In genomic region chr11:9314291-9315077, GRCh38 we compare ENCODE assay signal across 1 cellular context.
A peak's percentile ranks its signal among the peaks of the same experiment; 100 is the strongest.
TF ChIP-seq lines count a peak whose summit lies in the region.

TMEM41B (minus strand) TSS chr11:9314593; CDS start chr11:9314441, 152 bp downstream.

TF ChIP-seq in HepG2, 621 proteins besides CTCF, POLR2A, EP300 and RAD21 (continued from another document and continues in another):
- TF ChIP-seq ZNF350 (CRISPR knock-in tag; IDR thresholded peaks at IDR 0.05; ENCODE audit: borderline replicate concordance, low read depth): peak; percentile 63; the same call in 1 of the 2 replicates
- TF ChIP-seq HNRNPLL (IDR thresholded peaks at IDR 0.05; ENCODE audit: low read depth, low read length, poor library complexity, severe bottlenecking): peak; percentile 80
- peak; percentile 47; the same call in 1 of the 2 replicates for TF ChIP-seq ATF7-NPFF (CRISPR knock-in tag; IDR thresholded peaks at IDR 0.05; ENCODE audit: low read depth)
- no peak for TF ChIP-seq ZNF550 (CRISPR knock-in tag; IDR thresholded peaks at IDR 0.05; ENCODE audit: borderline replicate concordance)
- 0 out of 2 replicates have a peak, but pooled peaks have one; percentile 75 for TF ChIP-seq ZNF674 (CRISPR knock-in tag; IDR thresholded peaks at IDR 0.05; ENCODE audit: low read depth)
- TF ChIP-seq ETV5 (CRISPR knock-in tag; IDR thresholded peaks at IDR 0.05; ENCODE audit: borderline replicate concordance): peak; percentile 76; the same call in 1 of the 2 replicates
- peak; percentile 77; the same call in 1 of the 2 replicates for TF ChIP-seq GTF2F1 (IDR thresholded peaks at IDR 0.05; ENCODE audit: low read length)
- peak; percentile 69 for TF ChIP-seq KAT7 (CRISPR knock-in tag; IDR thresholded peaks at IDR 0.05; ENCODE audit: borderline replicate concordance)
- TF ChIP-seq ZNF501 (CRISPR knock-in tag; IDR thresholded peaks at IDR 0.05): peak; percentile 88
- TF ChIP-seq ZNF335 (CRISPR knock-in tag; IDR thresholded peaks at IDR 0.05): no peak
- 0 out of 2 replicates have a peak, but pooled peaks have one; percentile 29 for TF ChIP-seq IKZF5 (CRISPR knock-in tag; IDR thresholded peaks at IDR 0.05)
- peak; percentile 75 for TF ChIP-seq NFYB (CRISPR knock-in tag; IDR thresholded peaks at IDR 0.05)
- peak; percentile 91 for TF ChIP-seq CHD2 (IDR thresholded peaks at IDR 0.05; ENCODE audit: low read depth, low read length)
- peak; percentile 87; the same call in 1 of the 2 replicates for TF ChIP-seq NFKB2 (CRISPR knock-in tag; IDR thresholded peaks at IDR 0.05; ENCODE audit: borderline replicate concordance)
- TF ChIP-seq MYNN (CRISPR knock-in tag; IDR thresholded peaks at IDR 0.05; ENCODE audit: low read depth): no peak
- TF ChIP-seq FOXC1 (CRISPR knock-in tag; IDR thresholded peaks at IDR 0.05; ENCODE audit: borderline replicate concordance): no peak
- no peak for TF ChIP-seq IKZF4 (CRISPR knock-in tag; IDR thresholded peaks at IDR 0.05; ENCODE audit: borderline replicate concordance, low read depth, not compliant biosample characterization)
- peak; percentile 92 for TF ChIP-seq GMEB1 (CRISPR knock-in tag; IDR thresholded peaks at IDR 0.05; ENCODE audit: borderline replicate concordance)
- no peak; the same call in 1 of the 2 replicates for TF ChIP-seq IRF9 (CRISPR knock-in tag; IDR thresholded peaks at IDR 0.05; ENCODE audit: borderline replicate concordance)
- no peak; the same call in 1 of the 2 replicates for TF ChIP-seq ZNF710 (CRISPR knock-in tag; IDR thresholded peaks at IDR 0.05; ENCODE audit: borderline replicate concordance)
- TF ChIP-seq ATF4 (CRISPR knock-in tag; IDR thresholded peaks at IDR 0.05): peak in 1 of 2 experiments; percentile 87; a peak in 2 of 4 replicates
- TF ChIP-seq REXO4 (CRISPR knock-in tag; IDR thresholded peaks at IDR 0.05; ENCODE audit: borderline replicate concordance): no peak
- TF ChIP-seq RBM39 (IDR thresholded peaks at IDR 0.05; ENCODE audit: low read depth, low read length, poor library complexity, severe bottlenecking): peak; percentile 59
- TF ChIP-seq STAT5B (CRISPR knock-in tag; IDR thresholded peaks at IDR 0.05): no peak
- no peak for TF ChIP-seq HNF1A (IDR thresholded peaks at IDR 0.05; ENCODE audit: low read depth)
- no peak; the same call in 1 of the 2 replicates for TF ChIP-seq HNF1A (CRISPR knock-in tag; IDR thresholded peaks at IDR 0.05; ENCODE audit: borderline replicate concordance)
- no peak for TF ChIP-seq ZNF30 (CRISPR knock-in tag; IDR thresholded peaks at IDR 0.05)
- TF ChIP-seq NCOR1 (IDR thresholded peaks at IDR 0.05; ENCODE audit: borderline replicate concordance, low read length): peak; percentile 38; the same call in 1 of the 2 replicates
- TF ChIP-seq ONECUT2 (CRISPR knock-in tag; IDR thresholded peaks at IDR 0.05): 0 out of 2 replicates have a peak, but pooled peaks have one; percentile 12
- no peak for TF ChIP-seq ZNF510 (CRISPR knock-in tag; IDR thresholded peaks at IDR 0.05; ENCODE audit: low read depth)
- TF ChIP-seq TRIM24 (CRISPR knock-in tag; IDR thresholded peaks at IDR 0.05): no peak
- TF ChIP-seq CHCHD3 (CRISPR knock-in tag; IDR thresholded peaks at IDR 0.05): no peak
- TF ChIP-seq ZNF160 (CRISPR knock-in tag; IDR thresholded peaks at IDR 0.05): peak; percentile 74
- TF ChIP-seq HNRNPH1 (optimal IDR thresholded peaks at IDR 0.05; ENCODE audit: low read depth, low read length): no peak
- no peak; the same call in 1 of the 2 replicates for TF ChIP-seq ZNF441 (CRISPR knock-in tag; IDR thresholded peaks at IDR 0.05; ENCODE audit: borderline replicate concordance)
- TF ChIP-seq KDM2A (CRISPR knock-in tag; IDR thresholded peaks at IDR 0.05; ENCODE audit: borderline replicate concordance, low read depth): peak; percentile 82; the same call in 1 of the 2 replicates
- TF ChIP-seq POGK (CRISPR knock-in tag; conservative IDR thresholded peaks at IDR 0.05): peak; percentile 77; the same call in 1 of the 2 replicates
- no peak for TF ChIP-seq DBP (CRISPR knock-in tag; IDR thresholded peaks at IDR 0.05; ENCODE audit: not compliant biosample characterization)
- TF ChIP-seq ZNF232 (CRISPR knock-in tag; IDR thresholded peaks at IDR 0.05; ENCODE audit: borderline replicate concordance): no peak
- TF ChIP-seq ZNF101 (CRISPR knock-in tag; IDR thresholded peaks at IDR 0.05; ENCODE audit: borderline replicate concordance, low read depth): no peak
- TF ChIP-seq ZNF557 (CRISPR knock-in tag; IDR thresholded peaks at IDR 0.05): no peak
- peak; percentile 68; the same call in 1 of the 2 replicates for TF ChIP-seq ZNF136 (CRISPR knock-in tag; IDR thresholded peaks at IDR 0.05; ENCODE audit: low read depth)
- no peak for TF ChIP-seq CENPT (CRISPR knock-in tag; IDR thresholded peaks at IDR 0.05; ENCODE audit: low read depth)
- peak; percentile 89 for TF ChIP-seq POLR2G (IDR thresholded peaks at IDR 0.05; ENCODE audit: low read depth, low read length)
- TF ChIP-seq ZNF589 (CRISPR knock-in tag; conservative IDR thresholded peaks at IDR 0.05): no peak
- 0 out of 2 replicates have a peak, but pooled peaks have one; percentile 15 for TF ChIP-seq CREB3 (CRISPR knock-in tag; IDR thresholded peaks at IDR 0.05)
- TF ChIP-seq SRSF4 (IDR thresholded peaks at IDR 0.05; ENCODE audit: low read depth, low read length, poor library complexity, severe bottlenecking): no peak
- TF ChIP-seq JDP2 (CRISPR knock-in tag; IDR thresholded peaks at IDR 0.05; ENCODE audit: borderline replicate concordance): no peak
- peak; percentile 88 for TF ChIP-seq ZSCAN31 (CRISPR knock-in tag; IDR thresholded peaks at IDR 0.05; ENCODE audit: low read depth)
- TF ChIP-seq SMC3 (IDR thresholded peaks at IDR 0.05; ENCODE audit: low read length): peak; percentile 9; the same call in 1 of the 2 replicates
- no peak for TF ChIP-seq PBX3 (CRISPR knock-in tag; IDR thresholded peaks at IDR 0.05; ENCODE audit: borderline replicate concordance)
- TF ChIP-seq ZNF234 (CRISPR knock-in tag; conservative IDR thresholded peaks at IDR 0.05): no peak
